In the genomic region with DNA sequence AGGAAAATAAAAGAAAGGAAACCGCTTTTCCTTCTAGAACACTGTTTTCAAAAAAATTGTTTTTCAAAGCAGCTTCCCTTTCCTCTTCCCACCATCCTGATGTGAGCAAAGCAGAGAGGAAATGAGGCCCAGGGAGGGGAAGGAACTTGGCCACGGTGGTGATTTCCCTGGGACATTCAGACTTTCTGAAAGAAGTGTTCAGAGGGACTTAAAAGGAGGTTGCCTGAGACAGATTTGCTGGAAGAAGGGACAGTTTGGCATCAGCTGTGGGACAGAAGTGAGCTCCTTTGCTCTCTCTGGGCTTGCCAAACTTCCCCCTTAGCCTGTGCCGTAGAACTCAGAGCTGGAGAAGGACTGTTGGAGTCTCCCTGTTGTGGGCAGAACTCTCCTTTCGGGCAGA, we compare ENCODE assay signal across 32 cellular contexts. TPM values are rescaled to one million over a fixed set of nuclear protein-coding genes. Genes with fewer than 3 reads are reported as not detected.
DNase-seq lines count a peak whose midpoint lies in the region; ATAC-seq and TF ChIP-seq lines count a peak whose summit lies in the region.
"Had no signal": no experiment of that assay in that cellular context is flagged by ENCODE, and none has a peak within 500 bp of the region (broad histone marks: within the 10 kb centered on the region; RNA-seq: fewer than 3 reads in every experiment).

No MANE protein-coding gene starts in this region.

- H3K27me3 ChIP-seq in gastroesophageal sphincter (peaks cover 47% of the 10 kb centered on the region), muscle layer of colon (ENCODE audit: control insufficient read depth in 1 of 2, insufficient read depth in 2 of 2, low read length in 2 of 2) (no peaks in the 10 kb centered on the region), testis (no peaks in the 10 kb centered on the region)
- H3K27me3 ChIP-seq: ascending aorta had no signal

- 48 to 50% methylated on average over 1 to 4 of the region's 4 CpGs for WGBS in gastroesophageal sphincter (ENCODE audit: low coverage in 1 of 2), 2 donors
- WGBS in testis, 2 donors: 53 to 60% methylated on average over 4 of the region's 4 CpGs

- peak; percentile 16 for ATAC-seq in gastroesophageal sphincter
- ATAC-seq in HG02610 (IDR thresholded peaks at IDR 0.05; ENCODE audit: unreplicated experiment): no peak
- ATAC-seq in HG02759 (IDR thresholded peaks at IDR 0.05; ENCODE audit: unreplicated experiment): no peak
- ATAC-seq: foreskin keratinocyte; left lobe of liver; mucosa of descending colon; Panc1; stimulated activated memory B cell treated with anti-CD40 and anti-IgM and Interleukin-4, amounts not matched to agents 10 μg/mL and 1 μg/mL and 100 μg/mL, for 72 hours had no signal

- peak overlapping the region in 3 of 4 donors; percentile 42 to 72 (median 68) for H3K27ac ChIP-seq in gastroesophageal sphincter
- peak overlapping the region; percentile 32 for H3K27ac ChIP-seq in muscle layer of colon (ENCODE audit: low read depth, low read length)
- H3K27ac ChIP-seq in testis: peak overlapping the region in 1 of 2 donors; percentile 7
- H3K27ac ChIP-seq: ascending aorta, foreskin keratinocyte, hepatocyte, neutrophil, SJCRH30, thoracic aorta had no signal

- in situ Hi-C loops in GM13977 (cut with MboI; ENCODE audit: low pct_unique_long_range_greater_than_20kb, low sequenced_read_pairs, unreplicated experiment): no loop called here

- H3K4me3 ChIP-seq in gastroesophageal sphincter: no peak overlapping the region
- no peak overlapping the region for H3K4me3 ChIP-seq in muscle layer of colon (ENCODE audit: low read depth in 1 of 2, low read length in 2 of 2)
- no peak overlapping the region for H3K4me3 ChIP-seq in testis
- H3K4me3 ChIP-seq: ascending aorta, hepatocyte, mucosa of descending colon, SJCRH30, thoracic aorta had no signal

- TF ChIP-seq CTCF in gastroesophageal sphincter (IDR thresholded peaks at IDR 0.05) (no peak), testis (IDR thresholded peaks at IDR 0.05) (no peak), GM13977 (IDR thresholded peaks at IDR 0.05; ENCODE audit: extremely low read depth, insufficient read depth, missing control alignments) (no peak)

- no peaks in the 10 kb centered on the region for H3K9me3 ChIP-seq in gastroesophageal sphincter
- H3K9me3 ChIP-seq in muscle layer of colon (ENCODE audit: low read length): no peaks in the 10 kb centered on the region
- no peaks in the 10 kb centered on the region for H3K9me3 ChIP-seq in testis
- H3K9me3 ChIP-seq: ascending aorta, mucosa of descending colon, neutrophil, SJCRH30, thoracic aorta had no signal

- no peak for TF ChIP-seq EP300 in gastroesophageal sphincter (IDR thresholded peaks at IDR 0.05)

- H3K4me1 ChIP-seq in gastroesophageal sphincter (peaks cover 0 to 24% (median 9%) of the 10 kb centered on the region in 3 donors), muscle layer of colon (ENCODE audit: insufficient read depth, low read length) (peaks cover 7% of the 10 kb centered on the region), testis (no peaks in the 10 kb centered on the region)
- H3K4me1 ChIP-seq: ascending aorta, foreskin keratinocyte, SJCRH30 had no signal

- no peak overlapping the region for H3K9ac ChIP-seq in muscle layer of colon (ENCODE audit: low read length)

- no peak for TF ChIP-seq POLR2A in gastroesophageal sphincter (IDR thresholded peaks at IDR 0.05)
- TF ChIP-seq POLR2A in testis (IDR thresholded peaks at IDR 0.05): no peak

- DNase-seq in cerebellar cortex (ENCODE audit: low spot score) (peak; percentile 15), testis (peak; percentile 43), GM13977 (ENCODE audit: low spot score) (no peak)
- DNase-seq: activated CD4-positive, alpha-beta memory T cell treated with anti-CD3 and anti-CD28 coated beads for 36 hours; activated CD8-positive, alpha-beta memory T cell treated with anti-CD3 and anti-CD28 coated beads, Interleukin-2, amount 50 U/mL, for 48 hours; activated naive CD8-positive, alpha-beta T cell treated with anti-CD3 and anti-CD28 coated beads for 36 hours; CD4-positive, alpha-beta T cell; DMS 273 treated with DMSO at 0.1 percent for 48 hours; foreskin keratinocyte; immature natural killer cell; KG1; MM.1S; mucosa of descending colon; NCI-H1436; NCI-H2171; NCI-H524; SJCRH30; small intestine; stimulated activated CD4-positive, alpha-beta T cell treated with anti-CD3 and anti-CD28 coated beads, Interleukin-1b, Interleukin-23, amount 100 ng/mL, for 48 hours had no signal

- H3K36me3 ChIP-seq in gastroesophageal sphincter (no peaks in the 10 kb centered on the region), muscle layer of colon (ENCODE audit: insufficient read depth, low read length) (no peaks in the 10 kb centered on the region), testis (ENCODE audit: low read depth, missing control alignments) (no peaks in the 10 kb centered on the region)
- H3K36me3 ChIP-seq: ascending aorta, neutrophil, SJCRH30, thoracic aorta had no signal

- intact Hi-C loops in testis (cut with DNase I; ENCODE audit: low total_unique reads): no loop called here

RNA-seq across cellular contexts. Expression of a gene that starts 30.3 kb away (rescaled TPM):
- total RNA-seq in gastroesophageal sphincter (10 to 100 TPM; 13.9 to 36.3 (median 24.2) TPM), testis (1 to 10 TPM; 4.3 to 4.8 TPM)
- 3.2 TPM for polyA plus RNA-seq in testis (ENCODE audit: insufficient read depth, low read depth, low replicate concordance)
- total RNA-seq: activated CD4-positive, alpha-beta memory T cell treated with anti-CD3 and anti-CD28 coated beads for 36 hours; activated naive CD8-positive, alpha-beta T cell treated with anti-CD3 and anti-CD28 coated beads for 36 hours; activated T-helper 2 cell treated with anti-CD3 and anti-CD28 coated beads, Interferon-gamma antibody, Interleukin-2, Interleukin-4, amounts not matched to agents 10 μg/mL and 5 μg/mL and 100 μg/mL, durations not matched to agents 14 hours and 24 hours and 36 hours; CD4-positive, alpha-beta T cell; epithelial cell of proximal tubule; foreskin keratinocyte; SJCRH30 had no signal
- polyA plus RNA-seq: foreskin keratinocyte, hepatocyte, immature natural killer cell had no signal
